Comparison of ENCODE assay signal across 28 cellular contexts in the genomic region with DNA sequence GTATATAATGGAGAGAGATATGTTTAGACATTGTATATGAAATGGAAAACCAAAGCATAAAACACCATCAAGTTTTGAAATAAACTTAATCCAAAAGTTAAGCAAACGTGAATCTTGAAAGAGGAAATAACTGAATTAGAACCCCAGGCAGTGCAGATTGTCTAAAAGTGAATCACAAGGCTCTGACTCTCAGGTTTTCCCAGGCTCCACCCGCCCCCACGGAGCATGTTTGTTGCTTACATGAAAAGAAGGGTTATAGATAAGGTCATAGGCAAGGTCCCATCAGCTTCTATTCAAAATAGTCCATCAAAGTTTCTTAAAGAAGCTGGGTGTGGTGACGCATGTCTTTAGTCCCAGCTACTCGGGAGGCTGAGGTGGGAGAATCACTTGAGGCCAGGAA. TPM values are rescaled to one million over a fixed set of nuclear protein-coding genes. Genes with fewer than 3 reads are reported as not detected.
A peak's percentile ranks its signal among the peaks of the same experiment; 100 is the strongest.
DNase-seq lines count a peak whose midpoint lies in the region; ATAC-seq and TF ChIP-seq lines count a peak whose summit lies in the region.
"Had no signal": no experiment of that assay in that cellular context is flagged by ENCODE, and none has a peak within 500 bp of the region (broad histone marks: within the 10 kb centered on the region; RNA-seq: fewer than 3 reads in every experiment).

No MANE protein-coding gene starts in this region.

- intact Hi-C loops in IMR-90 (cut with micrococcal nuclease): no loop called here
- intact Hi-C loops in ovary (cut with DNase I): no loop called here

- in situ Hi-C loops in IMR-90 (cut with MboI; ENCODE audit: low sequenced_read_pairs) (no loop called here), brain microvascular endothelial cell (cut with HindIII; ENCODE audit: low pct_ligation_motif_present, low sequenced_read_pairs) (no loop called here)

- H3K4me3 ChIP-seq in IMR-90 (ENCODE audit: insufficient read depth, low read depth, low read length) (no peak overlapping the region), brain microvascular endothelial cell (ENCODE audit: low read depth, low read length) (no peak overlapping the region), osteoblast (ENCODE audit: insufficient read depth, low read length) (no peak overlapping the region), ovary (no peak overlapping the region), tibial nerve (no peak overlapping the region)
- H3K4me3 ChIP-seq: coronary artery, right lobe of liver, SJCRH30, tibial artery had no signal

- no peak overlapping the region for H2AK9ac ChIP-seq in IMR-90 (replicated peaks; ENCODE audit: low read depth, low read length, poor library complexity)

- H3K56ac ChIP-seq in IMR-90 (ENCODE audit: extremely low read depth, insufficient read depth, low read length): no peak overlapping the region

- H3K4ac ChIP-seq in IMR-90 (ENCODE audit: low read depth, low read length): no peak overlapping the region

- POLR2A ChIA-PET in IMR-90 (lab: Charles Lee; ENCODE audit: unreplicated experiment): interaction anchor here (0.6 kb wide), 1 partner anchor 35 kb away, joined by 3 read pairs; no protein-coding TSS in a partner anchor

- H3K9me3 ChIP-seq in IMR-90 (ENCODE audit: control insufficient read depth, insufficient read depth, low read length) (no peaks in the 10 kb centered on the region), osteoblast (ENCODE audit: low read depth, low read length) (no peaks in the 10 kb centered on the region), ovary (no peaks in the 10 kb centered on the region), tibial nerve (no peaks in the 10 kb centered on the region)
- H3K9me3 ChIP-seq: right lobe of liver, SJCRH30, tibial artery had no signal

- no peak overlapping the region for H3K18ac ChIP-seq in IMR-90 (ENCODE audit: low read depth, low read length)

- H3K36me3 ChIP-seq in IMR-90 (ENCODE audit: control insufficient read depth, insufficient read depth, low read length) (no peaks in the 10 kb centered on the region), brain microvascular endothelial cell (replicated peaks) (no peaks in the 10 kb centered on the region), osteoblast (ENCODE audit: insufficient read depth, low read length) (no peaks in the 10 kb centered on the region), ovary (no peaks in the 10 kb centered on the region), tibial nerve (no peaks in the 10 kb centered on the region)
- H3K36me3 ChIP-seq: right lobe of liver, SJCRH30, tibial artery, WERI-Rb-1 had no signal

- TF ChIP-seq RAD21 in IMR-90 (IDR thresholded peaks at IDR 0.05; ENCODE audit: low read length): no peak

- TF ChIP-seq CTCF in IMR-90 (conservative IDR thresholded peaks at IDR 0.05; ENCODE audit: low read depth, low read length): no peak
- TF ChIP-seq CTCF in brain microvascular endothelial cell (IDR thresholded peaks at IDR 0.05; ENCODE audit: low read depth, low read length, missing control alignments): no peak
- TF ChIP-seq CTCF in osteoblast (IDR thresholded peaks at IDR 0.05; ENCODE audit: extremely low read depth, low read depth, low read length): no peak
- TF ChIP-seq CTCF in ovary (IDR thresholded peaks at IDR 0.05): no peak
- TF ChIP-seq CTCF in tibial nerve (IDR thresholded peaks at IDR 0.05): no peak

- no peak overlapping the region for H4K91ac ChIP-seq in IMR-90 (ENCODE audit: insufficient read depth, low read depth, low read length)

- WGBS in IMR-90 (ENCODE audit: extremely low coverage in 2 of 2, insufficient read length in 1 of 2), 2 experiments: 80% methylated on average over 1 of the region's 5 CpGs; no CpG with 5 or more reads in 1 of the 2 experiments
- WGBS in ovary, 3 donors: 85 to 90% (median 88%) methylated on average over 5 of the region's 5 CpGs
- 86 to 90% methylated on average over 5 of the region's 5 CpGs for WGBS in tibial nerve, 2 donors

- no peak overlapping the region for H2BK20ac ChIP-seq in IMR-90 (ENCODE audit: low read depth, low read length)

- H4K20me1 ChIP-seq in IMR-90 (ENCODE audit: insufficient read depth, low read length) (no peaks in the 10 kb centered on the region), osteoblast (ENCODE audit: insufficient read depth, low read length) (no peaks in the 10 kb centered on the region)

- H3K27ac ChIP-seq in IMR-90 (ENCODE audit: insufficient read depth, low read length) (no peak overlapping the region), brain microvascular endothelial cell (no peak overlapping the region), osteoblast (ENCODE audit: low read depth, low read length) (no peak overlapping the region), ovary (no peak overlapping the region), tibial nerve (no peak overlapping the region)
- H3K27ac ChIP-seq: coronary artery, right lobe of liver, SJCRH30, tibial artery, WERI-Rb-1 had no signal

- no peak overlapping the region for H2BK15ac ChIP-seq in IMR-90 (ENCODE audit: low read depth, low read length)

- no peak overlapping the region for H4K5ac ChIP-seq in IMR-90 (ENCODE audit: low read depth, low read length)

- H4K8ac ChIP-seq in IMR-90 (ENCODE audit: low read depth in 2 of 2, low read length in 2 of 2): no peak overlapping the region

- TF ChIP-seq EP300 in ovary (IDR thresholded peaks at IDR 0.05) (no peak), tibial nerve (IDR thresholded peaks at IDR 0.05) (no peak)

- CTCF ChIA-PET in IMR-90 (lab: Yijun Ruan, JAX): no interaction called here

- H3K4me2 ChIP-seq in IMR-90 (ENCODE audit: low read depth, low read length) (no peak overlapping the region), osteoblast (ENCODE audit: insufficient read depth, low read length) (no peak overlapping the region)

- DNase-seq in EH (ENCODE audit: low read depth) (peak; percentile 21), IMR-90 (peak; percentile 11), brain microvascular endothelial cell (peak; percentile 25), osteoblast (ENCODE audit: insufficient read length, low spot score, missing footprints) (peak; percentile 43), cerebellar nuclear complex (lab: John Stamatoyannopoulos, UW) (no peak), ovary (no peak), tibial nerve (ENCODE audit: low spot score in 2 of 2) (no peak)
- DNase-seq: activated CD4-positive, alpha-beta T cell treated with anti-CD3 and anti-CD28 coated beads, Interleukin-2, amount 10 ng/mL, durations not matched to agents 24 days and 14 days; activated effector memory CD4-positive, alpha-beta T cell treated with anti-CD3 and anti-CD28 coated beads, Interleukin-2, amount 50 U/mL, for 16 hours; activated T-cell treated with anti-CD3 and anti-CD28 coated beads, Interleukin-2, amount 50 U/mL, for 24 hours; anterior cingulate cortex; DMS153; effector CD8-positive, alpha-beta T cell; foreskin fibroblast; head of caudate nucleus; kidney; NCI-H1092 treated with DMSO at 0.1 percent for 48 hours; NCI-H2081; NCI-H526; right lobe of liver; SJCRH30; stimulated activated CD4-positive, alpha-beta T cell treated with anti-CD3 and anti-CD28 coated beads, Interleukin-12 subunit alpha, Interleukin-12 subunit beta, amount 100 ng/mL, for 4 hours; stimulated activated CD4-positive, alpha-beta T cell treated with anti-CD3 and anti-CD28 coated beads, Interleukin-4, amount 100 ng/mL, for 1 hour; SW 1271; T1000; tibial artery; WERI-Rb-1 had no signal

- ATAC-seq in IMR-90 (ENCODE audit: low read depth): no peak
- ATAC-seq: right lobe of liver had no signal

- H3K4me1 ChIP-seq in IMR-90 (ENCODE audit: control insufficient read depth, insufficient read depth, low read length): peaks cover 3% of the 10 kb centered on the region
- H3K4me1 ChIP-seq in osteoblast (ENCODE audit: insufficient read depth, low read length): peaks cover 13% of the 10 kb centered on the region
- peaks cover 2% of the 10 kb centered on the region for H3K4me1 ChIP-seq in ovary (ENCODE audit: insufficient read depth)
- no peaks in the 10 kb centered on the region for H3K4me1 ChIP-seq in tibial nerve
- H3K4me1 ChIP-seq: right lobe of liver, SJCRH30, tibial artery had no signal

- H2AFZ ChIP-seq in IMR-90 (replicated peaks; ENCODE audit: low read length, poor library complexity) (no peak overlapping the region), osteoblast (ENCODE audit: low read length) (no peak overlapping the region)

- TF ChIP-seq POLR2A in IMR-90 (IDR thresholded peaks at IDR 0.05; ENCODE audit: low read depth, low read length) (no peak), ovary (IDR thresholded peaks at IDR 0.05) (no peak), tibial nerve (IDR thresholded peaks at IDR 0.05) (no peak)

- no peak overlapping the region for H2AK5ac ChIP-seq in IMR-90 (ENCODE audit: low read depth, low read length)

- dilution Hi-C loops in IMR-90 (cut with HindIII; ENCODE audit: low sequenced_read_pairs, unreplicated experiment): no loop called here

- no peaks in the 10 kb centered on the region for H3K79me1 ChIP-seq in IMR-90 (ENCODE audit: low read depth in 1 of 2, low read length in 2 of 2)

- no peaks in the 10 kb centered on the region for H3K79me2 ChIP-seq in osteoblast (ENCODE audit: insufficient read depth, low read length)

- H3K9ac ChIP-seq in IMR-90 (ENCODE audit: low read depth, low read length): no peak overlapping the region

- H3K9me1 ChIP-seq in IMR-90 (ENCODE audit: insufficient read depth, low read length): no peaks in the 10 kb centered on the region

- no TSS peak for BruUV-seq in IMR-90 (replicated peaks; lab: Mats Ljungman, UMichigan)

- H3K14ac ChIP-seq in IMR-90 (replicated peaks; ENCODE audit: low read depth, low read length): no peak overlapping the region

- H3K27me3 ChIP-seq in IMR-90 (ENCODE audit: control insufficient read depth, insufficient read depth, low read length) (no peaks in the 10 kb centered on the region; the same call in 1 of the 2 replicates), brain microvascular endothelial cell (replicated peaks) (no peaks in the 10 kb centered on the region), osteoblast (ENCODE audit: insufficient read depth, low read length) (no peaks in the 10 kb centered on the region), ovary (no peaks in the 10 kb centered on the region), tibial nerve (no peaks in the 10 kb centered on the region)
- H3K27me3 ChIP-seq: right lobe of liver, SJCRH30, tibial artery had no signal

- H3K23ac ChIP-seq in IMR-90 (ENCODE audit: low read depth, low read length): no peak overlapping the region

- H2BK5ac ChIP-seq in IMR-90 (ENCODE audit: low read depth, low read length, poor library complexity, severe bottlenecking): no peak overlapping the region

- H2BK120ac ChIP-seq in IMR-90 (ENCODE audit: low read depth, low read length): no peak overlapping the region

RNA-seq across cellular contexts. Expression of gene SLMAP, which starts 29.0 kb away (rescaled TPM):
- total RNA-seq in IMR-90 (2012; rRNA removed): 26.5 and 32.2 TPM in 2 replicates
- polyA plus RNA-seq in IMR-90 (2012; rRNA removed): 14.1 and 15.5 TPM in 2 replicates
- 5.0 and 19.4 TPM in 2 replicates for polyA plus RNA-seq in IMR-90 (2012; cell fraction: cytosol; rRNA removed)
- polyA plus RNA-seq in IMR-90 (2012; cell fraction: nucleus; rRNA removed; ENCODE audit: low replicate concordance): 10.6 and 24.7 TPM in 2 replicates
- 43.9 and 50.7 TPM in 2 replicates for total RNA-seq in osteoblast
- total RNA-seq in ovary: 100 to 1,000 TPM in 1 of 7 donors, 10 to 100 TPM in 6; 45.8 to 113 (median 75.2) TPM
- polyA plus RNA-seq in ovary: 10 to 100 TPM; 26.3 to 56.6 TPM
- 100 to 1,000 TPM in 1 of 4 donors, 10 to 100 TPM in 3; 66.6 to 101 (median 87.4) TPM for total RNA-seq in tibial nerve

RNA-seq across cellular contexts. Expression of gene DENND6A, which starts 34.2 kb away (rescaled TPM):
- total RNA-seq in IMR-90 (2012; rRNA removed) (9.0 and 10.3 TPM in 2 replicates), osteoblast (25.3 and 27.1 TPM in 2 replicates), ovary (10 to 100 TPM; 17.8 to 52.4 (median 39.9) TPM), tibial nerve (10 to 100 TPM; 48.0 to 88.1 (median 51.9) TPM)
- polyA plus RNA-seq in IMR-90 (2012; rRNA removed) (3.5 and 3.8 TPM in 2 replicates), ovary (10 to 100 TPM; 15.5 to 21.3 TPM)
- polyA plus RNA-seq in IMR-90 (2012; cell fraction: cytosol; rRNA removed): 0.64 and 1.2 TPM in 2 replicates
- 1.3 and 7.0 TPM in 2 replicates for polyA plus RNA-seq in IMR-90 (2012; cell fraction: nucleus; rRNA removed; ENCODE audit: low replicate concordance)

Comparison
In these comparisons a context has a peak if more than half of its experiments do, and no peak if none do; other contexts are left out.
1. DNase-seq: peak in EH (single experiment), IMR-90 (single experiment), brain microvascular endothelial cell (single experiment) and osteoblast (single experiment); none in cerebellar nuclear complex (0 of 2), ovary (0 of 5) and tibial nerve (0 of 2).